ENCODE assay signal across 22 cellular contexts in genomic region chr16:51025588-51026290, GRCh38.
"Had no signal": no experiment of that assay in that cellular context is flagged by ENCODE, and none has a peak within 500 bp of the region (broad histone marks: within the 10 kb centered on the region; RNA-seq: fewer than 3 reads in every experiment).

No MANE protein-coding gene starts in this region.

- H3K4me2 ChIP-seq: SK-N-SH had no signal

- H3K27ac ChIP-seq: RWPE1 had no signal

- H3K9me3 ChIP-seq: MG63, SK-N-SH had no signal

- ATAC-seq: Panc1, PC-3, T-cell had no signal

- H3K4me3 ChIP-seq: MG63 had no signal

- DNase-seq: Karpas-422, KG1, MG63, NCI-H1092 treated with DMSO at 0.1 percent for 48 hours, NCI-H1436, NCI-H187, NCI-H2029, NCI-H2081 treated with DMSO at 0.1 percent for 48 hours, NCI-H2171, NCI-H226, NCI-H446, NCI-H510A, NCI-H524 treated with DMSO at 0.1 percent for 48 hours, NCI-H69, NCI-H774, PC-3, SHP77, SK-N-SH, SW 1271, T-cell had no signal

- H3K9ac ChIP-seq: SK-N-SH had no signal

- H3K36me3 ChIP-seq: MG63 had no signal

- H3K27me3 ChIP-seq: MG63 had no signal
